Comparison of ENCODE assay signal across 8 cellular contexts in the genomic region with DNA sequence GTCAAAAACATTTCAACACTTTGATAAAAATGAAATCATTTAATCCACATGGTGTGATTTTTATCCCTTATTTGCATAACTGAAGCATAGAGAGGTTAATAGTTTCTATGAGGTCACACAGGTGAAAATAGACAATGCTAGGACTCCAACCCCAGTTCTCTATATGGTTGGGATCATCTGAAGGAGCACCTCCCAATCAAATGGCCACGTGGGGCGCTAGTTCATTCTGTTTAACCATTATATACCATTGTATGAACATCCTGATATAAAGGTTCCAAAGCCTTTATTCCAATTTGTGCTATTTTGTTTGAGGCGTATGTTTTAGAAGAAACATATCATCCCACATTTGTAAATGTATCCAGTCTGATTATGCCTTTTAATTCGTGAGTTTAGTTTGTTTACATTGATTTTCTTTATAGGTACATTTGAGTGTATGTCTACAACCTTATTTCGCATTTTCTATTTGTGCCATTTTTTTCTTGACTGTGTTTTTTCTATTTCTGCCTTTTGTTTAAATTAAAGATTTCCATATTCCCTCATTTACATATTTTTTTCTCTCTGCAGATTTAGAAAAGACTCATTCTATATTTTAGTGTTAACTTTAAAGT.
DNase-seq lines count a peak whose midpoint lies in the region; ATAC-seq and TF ChIP-seq lines count a peak whose summit lies in the region.

No MANE protein-coding gene starts in this region.

- in situ Hi-C loops in GM23248 (cut with MboI), result no loop called here

- ATAC-seq in GM19351 (IDR thresholded peaks at IDR 0.05; ENCODE audit: unreplicated experiment) (peak; percentile 89), HG03196 (IDR thresholded peaks at IDR 0.05; ENCODE audit: unreplicated experiment) (peak; percentile 74), WTC11 (peak; percentile 83)
- ATAC-seq in activated CD4-positive, CD25-positive, alpha-beta regulatory T cell treated with anti-CD3 and anti-CD28 coated beads, Interleukin-2, amount 50 U/mL, for 24 hours, result no peak
- no peak for ATAC-seq in natural killer cell treated with Interleukin-12 subunit alpha and Interleukin-12 subunit beta and Interleukin-15 and Interleukin-18, amount 100 ng/mL, for 72 hours

- no peaks in the 10 kb centered on the region for H3K36me3 ChIP-seq in GM23248 (ENCODE audit: low read depth)

- H3K9me3 Mint-ChIP-seq in WTC11, result peaks cover 9% of the 10 kb centered on the region
- peaks cover 22% of the 10 kb centered on the region for H3K9me3 Mint-ChIP-seq in natural killer cell treated with Interleukin-12 subunit alpha and Interleukin-12 subunit beta and Interleukin-15 and Interleukin-18, amount 100 ng/mL, for 72 hours

- H3K27me3 Mint-ChIP-seq in WTC11 (ENCODE audit: low read depth), result no peaks in the 10 kb centered on the region
- H3K27me3 Mint-ChIP-seq in natural killer cell treated with Interleukin-12 subunit alpha and Interleukin-12 subunit beta and Interleukin-15 and Interleukin-18, amount 100 ng/mL, for 72 hours, result no peaks in the 10 kb centered on the region

- no peaks in the 10 kb centered on the region for H3K79me2 ChIP-seq in GM23248 (ENCODE audit: insufficient read depth)

- H3F3A ChIP-seq in GM23248 (ENCODE audit: insufficient read depth), result no peaks in the 10 kb centered on the region

- POLR2A ChIA-PET in WTC11 (lab: Charles Lee), result no interaction called here

- no peaks in the 10 kb centered on the region for H3K4me1 ChIP-seq in GM23248 (ENCODE audit: insufficient read depth)

- CTCF ChIA-PET in WTC11 (lab: Charles Lee), result no interaction called here

- H3K4me1 Mint-ChIP-seq in WTC11, result no peaks in the 10 kb centered on the region
- no peaks in the 10 kb centered on the region for H3K4me1 Mint-ChIP-seq in natural killer cell treated with Interleukin-12 subunit alpha and Interleukin-12 subunit beta and Interleukin-15 and Interleukin-18, amount 100 ng/mL, for 72 hours (ENCODE audit: low read depth in 2 of 2)

- H2AFZ ChIP-seq in GM23248, result no peak overlapping the region

- no peaks in the 10 kb centered on the region for H3K36me3 Mint-ChIP-seq in WTC11
- H3K36me3 Mint-ChIP-seq in natural killer cell treated with Interleukin-12 subunit alpha and Interleukin-12 subunit beta and Interleukin-15 and Interleukin-18, amount 100 ng/mL, for 72 hours, result peaks cover 5% of the 10 kb centered on the region

- H3K27me3 ChIP-seq in GM23248 (replicated peaks; ENCODE audit: insufficient read depth), result no peaks in the 10 kb centered on the region

- H3K27ac ChIP-seq in C4-2B, result no peak overlapping the region
- H3K27ac ChIP-seq in GM23248, result no peak overlapping the region

- H3K9me3 ChIP-seq in GM23248 (ENCODE audit: low read depth), result no peaks in the 10 kb centered on the region

- no peak overlapping the region for H3K9ac ChIP-seq in GM23248

- no peak overlapping the region for H3K27ac Mint-ChIP-seq in WTC11
- no peak overlapping the region for H3K27ac Mint-ChIP-seq in natural killer cell treated with Interleukin-12 subunit alpha and Interleukin-12 subunit beta and Interleukin-15 and Interleukin-18, amount 100 ng/mL, for 72 hours

- DNase-seq in WTC11 (ENCODE audit: low spot score) (peak; percentile 53), NCI-H774 (lab: John Stamatoyannopoulos, UW) (no peak), GM23248 (no peak)
- DNase-seq in natural killer cell treated with Interleukin-12 subunit alpha and Interleukin-12 subunit beta and Interleukin-15 and Interleukin-18, amount 100 ng/mL, for 72 hours (ENCODE audit: low spot score), result no peak

- H3K9me2 ChIP-seq in GM23248 (ENCODE audit: insufficient read depth), result no peaks in the 10 kb centered on the region

- H4K20me1 ChIP-seq in GM23248 (ENCODE audit: insufficient read depth), result no peaks in the 10 kb centered on the region

- H3K4me3 ChIP-seq in GM23248, result no peak overlapping the region

- no peak overlapping the region for H3K4me3 Mint-ChIP-seq in WTC11
- no peak overlapping the region for H3K4me3 Mint-ChIP-seq in natural killer cell treated with Interleukin-12 subunit alpha and Interleukin-12 subunit beta and Interleukin-15 and Interleukin-18, amount 100 ng/mL, for 72 hours

- WGBS in GM23248 (ENCODE audit: low coverage in 1 of 2, low lambda C conversion rate in 2 of 2, missing lambda C conversion rate in 2 of 2), 2 experiments, result 19 to 22% methylated on average over 5 of the region's 5 CpGs

- H3K4me2 ChIP-seq in GM23248 (ENCODE audit: unreplicated experiment), result no peak overlapping the region

- TF ChIP-seq CTCF in C4-2B (conservative IDR thresholded peaks at IDR 0.05) (peak; percentile 87), WTC11 (IDR thresholded peaks at IDR 0.05) (0 out of 2 replicates have a peak, but pooled peaks have one; percentile 13)

TF ChIP-seq in WTC11, 78 proteins besides CTCF, POLR2A, EP300 and RAD21 (continues in another document):
- TF ChIP-seq NR2C2 (CRISPR knock-in tag; IDR thresholded peaks at IDR 0.05), result no peak
- TF ChIP-seq GTF2I (CRISPR knock-in tag; conservative IDR thresholded peaks at IDR 0.05), result no peak
- TF ChIP-seq MXD4 (CRISPR knock-in tag; IDR thresholded peaks at IDR 0.05; ENCODE audit: borderline replicate concordance), result no peak
- TF ChIP-seq TEAD4 (CRISPR knock-in tag; IDR thresholded peaks at IDR 0.05), result no peak
- TF ChIP-seq, protein P1, sequence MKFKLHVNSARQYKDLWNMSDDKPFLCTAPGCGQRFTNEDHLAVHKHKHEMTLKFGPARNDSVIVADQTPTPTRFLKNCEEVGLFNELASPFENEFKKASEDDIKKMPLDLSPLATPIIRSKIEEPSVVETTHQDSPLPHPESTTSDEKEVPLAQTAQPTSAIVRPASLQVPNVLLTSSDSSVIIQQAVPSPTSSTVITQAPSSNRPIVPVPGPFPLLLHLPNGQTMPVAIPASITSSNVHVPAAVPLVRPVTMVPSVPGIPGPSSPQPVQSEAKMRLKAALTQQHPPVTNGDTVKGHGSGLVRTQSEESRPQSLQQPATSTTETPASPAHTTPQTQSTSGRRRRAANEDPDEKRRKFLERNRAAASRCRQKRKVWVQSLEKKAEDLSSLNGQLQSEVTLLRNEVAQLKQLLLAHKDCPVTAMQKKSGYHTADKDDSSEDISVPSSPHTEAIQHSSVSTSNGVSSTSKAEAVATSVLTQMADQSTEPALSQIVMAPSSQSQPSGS (CRISPR knock-in tag; IDR thresholded peaks at IDR 0.05; ENCODE audit: borderline replicate concordance, low read depth), result no peak
- TF ChIP-seq, protein P2, sequence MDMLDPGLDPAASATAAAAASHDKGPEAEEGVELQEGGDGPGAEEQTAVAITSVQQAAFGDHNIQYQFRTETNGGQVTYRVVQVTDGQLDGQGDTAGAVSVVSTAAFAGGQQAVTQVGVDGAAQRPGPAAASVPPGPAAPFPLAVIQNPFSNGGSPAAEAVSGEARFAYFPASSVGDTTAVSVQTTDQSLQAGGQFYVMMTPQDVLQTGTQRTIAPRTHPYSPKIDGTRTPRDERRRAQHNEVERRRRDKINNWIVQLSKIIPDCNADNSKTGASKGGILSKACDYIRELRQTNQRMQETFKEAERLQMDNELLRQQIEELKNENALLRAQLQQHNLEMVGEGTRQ (CRISPR knock-in tag; IDR thresholded peaks at IDR 0.05), result no peak
- TF ChIP-seq ELF4 (CRISPR knock-in tag; IDR thresholded peaks at IDR 0.05; ENCODE audit: low read depth), result no peak
- no peak for TF ChIP-seq NFE2L1 (CRISPR knock-in tag; IDR thresholded peaks at IDR 0.05)
- TF ChIP-seq AR (CRISPR knock-in tag; IDR thresholded peaks at IDR 0.05), result no peak
- TF ChIP-seq PRRX2 (CRISPR knock-in tag; IDR thresholded peaks at IDR 0.05), result no peak
- TF ChIP-seq ERG (CRISPR knock-in tag; IDR thresholded peaks at IDR 0.05), result no peak
- TF ChIP-seq ETV6 (CRISPR knock-in tag; IDR thresholded peaks at IDR 0.05), result no peak

Comparison
In these comparisons a context has a peak if more than half of its experiments do, and no peak if none do; other contexts are left out.
1. ATAC-seq: peak in GM19351 (single experiment), HG03196 (single experiment) and WTC11 (single experiment); none in activated CD4-positive, CD25-positive, alpha-beta regulatory T cell treated with anti-CD3 and anti-CD28 coated beads, Interleukin-2, amount 50 U/mL, for 24 hours (0 of 2) and natural killer cell treated with Interleukin-12 subunit alpha and Interleukin-12 subunit beta and Interleukin-15 and Interleukin-18, amount 100 ng/mL, for 72 hours (0 of 2).